Comparison of ENCODE assay signal across 8 cellular contexts in the genomic region with DNA sequence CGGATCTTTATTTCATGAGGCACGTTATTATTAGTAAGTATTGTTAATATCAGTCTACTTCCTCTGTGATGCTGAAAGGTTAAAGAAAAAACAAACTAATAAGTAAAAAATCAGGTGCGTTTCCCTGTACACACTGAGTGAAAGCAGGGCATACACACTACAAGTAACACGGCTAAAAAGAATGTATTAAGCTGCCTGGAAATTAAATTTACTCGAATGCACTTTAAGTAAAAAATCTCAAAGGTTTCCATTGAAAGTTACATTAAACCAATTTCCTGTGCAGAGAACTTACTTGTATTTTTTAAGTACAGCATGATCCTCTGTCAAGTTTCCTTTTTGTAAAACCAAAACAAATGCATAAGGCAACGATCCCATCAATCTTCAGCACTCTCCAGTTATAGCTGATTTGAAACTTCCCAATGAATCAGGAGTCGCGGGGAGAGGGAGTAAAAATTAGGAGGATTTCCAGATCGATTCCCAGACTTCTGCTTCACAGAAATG. TPM values are rescaled to one million over a fixed set of nuclear protein-coding genes. Genes with fewer than 3 reads are reported as not detected.
DNase-seq lines count a peak whose midpoint lies in the region; ATAC-seq and TF ChIP-seq lines count a peak whose summit lies in the region.

No MANE protein-coding gene starts in this region.

- peak overlapping the region; percentile 97 for H3K27ac Mint-ChIP-seq in T-cell
- peak overlapping the region; percentile 98 for H3K27ac Mint-ChIP-seq in stimulated activated effector memory CD8-positive, alpha-beta T cell treated with anti-CD3 and anti-CD28 coated beads, Interleukin-12 subunit alpha, Interleukin-12 subunit beta, amount 100 ng/mL, for 72 hours

- peaks cover 13% of the 10 kb centered on the region for H3K4me1 ChIP-seq in hepatocyte (ENCODE audit: insufficient read depth)

- WGBS in hepatocyte (ENCODE audit: low lambda C conversion rate, missing lambda C conversion rate) = 10% methylated on average over 8 of the region's 9 CpGs

- H3K9me2 ChIP-seq in hepatocyte (replicated peaks; ENCODE audit: insufficient read depth) = no peaks in the 10 kb centered on the region

- POLR2A ChIA-PET in T-cell (lab: Charles Lee) = interaction anchor here (0.5 to 0.8 kb wide), 5 partner anchors 9 to 194 kb away, joined by 3 to 4 read pairs (median 3); no protein-coding TSS in a partner anchor

- ATAC-seq in T-cell (replicated peaks in 1 of 4) (no peak), HG03280 (IDR thresholded peaks at IDR 0.05; ENCODE audit: unreplicated experiment) (no peak)
- no peak for ATAC-seq in stimulated activated effector memory CD8-positive, alpha-beta T cell treated with anti-CD3 and anti-CD28 coated beads, Interleukin-12 subunit alpha, Interleukin-12 subunit beta, amount 100 ng/mL, for 72 hours

- no peaks in the 10 kb centered on the region for H3K27me3 Mint-ChIP-seq in T-cell

- peaks cover 53 to 63% (median 60%) of the 10 kb centered on the region in 3 donors for H3K4me1 Mint-ChIP-seq in T-cell
- H3K4me1 Mint-ChIP-seq in stimulated activated effector memory CD8-positive, alpha-beta T cell treated with anti-CD3 and anti-CD28 coated beads, Interleukin-12 subunit alpha, Interleukin-12 subunit beta, amount 100 ng/mL, for 72 hours = peaks cover 35% of the 10 kb centered on the region

- DNase-seq in NCI-H1105 treated with DMSO at 0.1 percent for 48 hours (lab: John Stamatoyannopoulos, UW) = peak; percentile 51
- DNase-seq in NCI-H1105 (lab: John Stamatoyannopoulos, UW) = no peak
- no peak for DNase-seq in T-cell
- DNase-seq in hepatocyte (ENCODE audit: low spot score) = no peak
- DNase-seq in stimulated activated effector memory CD8-positive, alpha-beta T cell treated with anti-CD3 and anti-CD28 coated beads, Interleukin-12 subunit alpha, Interleukin-12 subunit beta, amount 100 ng/mL, for 72 hours (ENCODE audit: low spot score in 2 of 2) = no peak
- no peak for DNase-seq in GM19238 (ENCODE audit: insufficient read length, low spot score)
- no peak for DNase-seq in stimulated activated CD4-positive, alpha-beta T cell treated with anti-CD3 and anti-CD28 coated beads, Interleukin-12 subunit alpha, Interleukin-12 subunit beta, amount 100 ng/mL, for 4 hours

- peak overlapping the region; percentile 71 for H2AFZ ChIP-seq in hepatocyte

- no peak for TF ChIP-seq CTCF in hepatocyte (IDR thresholded peaks at IDR 0.05; ENCODE audit: poor library complexity)

- peaks cover 14% of the 10 kb centered on the region for H4K20me1 ChIP-seq in hepatocyte (ENCODE audit: insufficient read depth, poor library complexity, severe bottlenecking)

- peaks cover 3% of the 10 kb centered on the region for H3K79me2 ChIP-seq in hepatocyte

- peaks cover 14% of the 10 kb centered on the region for H3K27me3 ChIP-seq in hepatocyte

- H3K36me3 Mint-ChIP-seq in T-cell = peaks cover 20% of the 10 kb centered on the region
- peaks cover 12% of the 10 kb centered on the region for H3K36me3 Mint-ChIP-seq in stimulated activated effector memory CD8-positive, alpha-beta T cell treated with anti-CD3 and anti-CD28 coated beads, Interleukin-12 subunit alpha, Interleukin-12 subunit beta, amount 100 ng/mL, for 72 hours

- CTCF ChIA-PET in T-cell (lab: Charles Lee) = interaction anchor here (0.7 to 2.5 kb wide), 22 partner anchors 11 to 303 kb away, joined by 3 to 15 read pairs (median 4); no protein-coding TSS in a partner anchor

- H3K9me3 ChIP-seq in hepatocyte (ENCODE audit: low read depth) = no peaks in the 10 kb centered on the region

- H3K4me3 Mint-ChIP-seq in T-cell = peak overlapping the region; percentile 99 to 100 (median 99)
- peak overlapping the region; percentile 97 for H3K4me3 Mint-ChIP-seq in stimulated activated effector memory CD8-positive, alpha-beta T cell treated with anti-CD3 and anti-CD28 coated beads, Interleukin-12 subunit alpha, Interleukin-12 subunit beta, amount 100 ng/mL, for 72 hours

- H3K4me3 ChIP-seq in hepatocyte = peak overlapping the region; percentile 71

- H3K27ac ChIP-seq in hepatocyte = peak overlapping the region; percentile 53

- peak overlapping the region; percentile 91 for H3K4me2 ChIP-seq in hepatocyte

- no peaks in the 10 kb centered on the region for H3K36me3 ChIP-seq in hepatocyte (replicated peaks; ENCODE audit: insufficient read depth, low read depth)

- no peaks in the 10 kb centered on the region for H3K9me3 Mint-ChIP-seq in T-cell
- no peaks in the 10 kb centered on the region for H3K9me3 Mint-ChIP-seq in stimulated activated effector memory CD8-positive, alpha-beta T cell treated with anti-CD3 and anti-CD28 coated beads, Interleukin-12 subunit alpha, Interleukin-12 subunit beta, amount 100 ng/mL, for 72 hours

RNA-seq across cellular contexts. Expression of a gene that starts 0.6 kb away (rescaled TPM):
- total RNA-seq in T-cell = 100 to 1,000 TPM; 113 to 201 (median 123) TPM
- 9.1 and 11.4 TPM in 2 replicates for total RNA-seq in hepatocyte
- 0.80 and 1.0 TPM in 2 replicates for polyA plus RNA-seq in hepatocyte

RNA-seq across cellular contexts. Expression of a gene that starts 48.1 kb away (rescaled TPM):
- total RNA-seq in T-cell (10 to 100 TPM; 25.2 to 69.1 (median 56.3) TPM), hepatocyte (26.5 and 33.6 TPM in 2 replicates)
- 50.7 and 55.1 TPM in 2 replicates for polyA plus RNA-seq in hepatocyte
